8 cellular contexts compared by ENCODE assay signal in genomic region chr6:33579828-33580714, GRCh38. TPM values are rescaled to one million over a fixed set of nuclear protein-coding genes. Genes with fewer than 3 reads are reported as not detected.
DNase-seq lines count a peak whose midpoint lies in the region; ATAC-seq and TF ChIP-seq lines count a peak whose summit lies in the region.

TSS of gene BAK1 (minus strand) at chr6:33580276. CDS start at chr6:33577604, 2,672 bp downstream.

- WGBS in adrenal gland, 4 donors = 4 to 13% (median 8%) methylated on average over 6 to 24 of the region's 24 CpGs
- WGBS in heart right ventricle, 2 donors = 2 to 3% methylated on average over 24 of the region's 24 CpGs

- POLR2A ChIA-PET in T-cell (lab: Charles Lee) = interaction anchor here in 1 of 2 donors (0.6 to 0.9 kb wide), 3 partner anchors 9 to 236 kb away, joined by 3 to 7 read pairs (median 6); no protein-coding TSS in a partner anchor

- TF ChIP-seq POLR2A in adrenal gland (IDR thresholded peaks at IDR 0.05) = peak; percentile 59 to 93

- TF ChIP-seq CTCF in GM12872 (IDR thresholded peaks at IDR 0.05; ENCODE audit: insufficient read depth, low read depth, low read length) = peak; percentile 57
- peak; percentile 31 to 55 (median 46) for TF ChIP-seq CTCF in adrenal gland (IDR thresholded peaks at IDR 0.05)
- TF ChIP-seq CTCF in heart right ventricle (IDR thresholded peaks at IDR 0.05) = peak; percentile 30 to 75 (median 61)
- peak; percentile 63 for TF ChIP-seq CTCF in upper lobe of right lung (IDR thresholded peaks at IDR 0.05)

- H3K9me3 Mint-ChIP-seq in T-cell = no peaks in the 10 kb centered on the region

- H3K4me3 ChIP-seq in adrenal gland = peak within 1 kb of the TSS; percentile 26 to 91 (median 86)
- H3K4me3 ChIP-seq in heart right ventricle = peak within 1 kb of the TSS; percentile 50 to 95 (median 90)
- peak within 1 kb of the TSS; percentile 94 for H3K4me3 ChIP-seq in upper lobe of right lung

- no peaks in the 10 kb centered on the region for H3K27me3 Mint-ChIP-seq in T-cell

- peak within 1 kb of the TSS; percentile 98 to 100 for H3K27ac Mint-ChIP-seq in T-cell

- peaks cover 28 to 41% (median 32%) of the 10 kb centered on the region in 3 donors for H3K4me1 Mint-ChIP-seq in T-cell

- intact Hi-C loops in adrenal gland (cut with DNase I) (loop anchor here (10.0 kb wide), 4 partner anchors 55 to 575 kb away; partner anchors contain the start of gene SYNGAP1 (in 1 of the 2)), heart right ventricle (cut with DNase I) (loop anchor here (5.0 to 10.0 kb wide), 10 partner anchors 55 to 575 kb away; partner anchors contain the start of genes ZBTB9 (in 4 of the 10), GRM4 (in 1 of the 10), KIFC1 (in 1 of the 10) and SYNGAP1 (in 1 of the 10)), posterior vena cava (cut with DNase I) (loop anchor here (10.0 kb wide), 2 partner anchors 95 to 575 kb away; no protein-coding TSS in a partner anchor), upper lobe of right lung (cut with DNase I) (loop anchor here (10.0 kb wide), 1 partner anchor 115 kb away; no protein-coding TSS in a partner anchor)

- no peaks in the 10 kb centered on the region for H3K9me3 ChIP-seq in adrenal gland (replicated peaks in 1 of 3)
- no peaks in the 10 kb centered on the region for H3K9me3 ChIP-seq in heart right ventricle
- H3K9me3 ChIP-seq in upper lobe of right lung = no peaks in the 10 kb centered on the region

- H3K4me1 ChIP-seq in adrenal gland (replicated peaks in 1 of 2) (peaks cover 33 to 37% of the 10 kb centered on the region in 2 donors), heart right ventricle (peaks cover 18 to 39% (median 33%) of the 10 kb centered on the region in 9 donors), upper lobe of right lung (peaks cover 14% of the 10 kb centered on the region)

- H3K4me3 Mint-ChIP-seq in T-cell = peak within 1 kb of the TSS; percentile 93 to 98 (median 97)

- H3K36me3 Mint-ChIP-seq in T-cell = peaks cover 12% of the 10 kb centered on the region

- peak within 1 kb of the TSS; percentile 82 to 95 (median 94) for H3K27ac ChIP-seq in adrenal gland
- peak within 1 kb of the TSS; percentile 54 to 94 (median 90) for H3K27ac ChIP-seq in heart right ventricle
- peak within 1 kb of the TSS; percentile 91 for H3K27ac ChIP-seq in upper lobe of right lung

- CTCF ChIA-PET in T-cell (lab: Charles Lee) = interaction anchor here (0.6 to 1.4 kb wide), 7 partner anchors 9 to 131 kb away, joined by 3 to 6 read pairs (median 3); partner anchors contain the start of gene UQCC2 (in 1 of the 2)

- peak; percentile 94 for ATAC-seq in HG02759 (IDR thresholded peaks at IDR 0.05; ENCODE audit: unreplicated experiment)
- ATAC-seq in T-cell (replicated peaks in 1 of 4) = peak; percentile 96 to 97 (median 96)
- peak; percentile 92 to 97 (median 95) for ATAC-seq in heart right ventricle
- peak; percentile 95 for ATAC-seq in upper lobe of right lung

- peaks cover 0 to 16% of the 10 kb centered on the region in 2 donors for H3K36me3 ChIP-seq in adrenal gland (replicated peaks in 1 of 2)
- peaks cover 0 to 31% (median 7%) of the 10 kb centered on the region in 9 donors for H3K36me3 ChIP-seq in heart right ventricle
- H3K36me3 ChIP-seq in upper lobe of right lung = peaks cover 23% of the 10 kb centered on the region

- no peaks in the 10 kb centered on the region for H3K27me3 ChIP-seq in adrenal gland
- no peaks in the 10 kb centered on the region for H3K27me3 ChIP-seq in heart right ventricle
- no peaks in the 10 kb centered on the region for H3K27me3 ChIP-seq in upper lobe of right lung

- peak; percentile 41 for DNase-seq in NCI-H1417 treated with DMSO at 0.1 percent for 48 hours (lab: John Stamatoyannopoulos, UW)
- DNase-seq in T-cell = peak; percentile 62 to 89 (median 78)
- DNase-seq in adrenal gland = peak; percentile 85 to 96 (median 95)
- peak; percentile 90 to 92 for DNase-seq in heart right ventricle
- DNase-seq in posterior vena cava (ENCODE audit: low spot score) = peak; percentile 96
- DNase-seq in upper lobe of right lung = peak; percentile 95

RNA-seq across cellular contexts. Expression of gene BAK1, which starts in this region (rescaled TPM):
- total RNA-seq in T-cell (10 to 100 TPM; 22.9 to 31.6 (median 27.9) TPM), adrenal gland (10 to 100 TPM in 7 of 8 donors, 1 to 10 TPM in 1; 9.7 to 51.9 (median 27.6) TPM), heart right ventricle (10 to 100 TPM; 16.0 to 26.4 (median 18.7) TPM), posterior vena cava (10 to 100 TPM; 12.4 to 17.7 TPM), upper lobe of right lung (19.1 TPM)
- polyA plus RNA-seq in adrenal gland (10 to 100 TPM; 17.3 to 33.5 (median 17.6) TPM), heart right ventricle (10 to 100 TPM; 12.6 to 37.6 TPM)

Comparison
In these comparisons a context has a peak if more than half of its experiments do, and no peak if none do; other contexts are left out.
1. Peak in every context shown above with its lines: DNase-seq, ATAC-seq, H3K4me3 ChIP-seq and H3K27ac ChIP-seq.
2. DNase-seq: peak in every context shown above with its lines; median percentile 96 in posterior vena cava; 95 in adrenal gland; 95 in upper lobe of right lung; 91 in heart right ventricle; 78 in T-cell; 41 in NCI-H1417 treated with DMSO at 0.1 percent for 48 hours.